In genomic region chr22:24190566-24191208, GRCh38 we compare ENCODE assay signal across 2 cellular contexts.
TF ChIP-seq lines count a peak whose summit lies in the region.

No MANE protein-coding gene starts in this region.

TF ChIP-seq in IMR-90, 13 proteins besides CTCF, POLR2A, EP300 and RAD21:
- no peak for TF ChIP-seq MXI1 (IDR thresholded peaks at IDR 0.05; ENCODE audit: borderline replicate concordance, low read depth, low read length)
- TF ChIP-seq MAFK (IDR thresholded peaks at IDR 0.05; ENCODE audit: low read depth, low read length), result no peak
- TF ChIP-seq NFE2L2 (IDR thresholded peaks at IDR 0.05; ENCODE audit: low read depth, low read length), result no peak
- peak; percentile 68; the same call in 1 of the 2 replicates for TF ChIP-seq MAZ (IDR thresholded peaks at IDR 0.05; ENCODE audit: borderline replicate concordance, low read depth, low read length)
- no peak for TF ChIP-seq RCOR1 (IDR thresholded peaks at IDR 0.05; ENCODE audit: insufficient replicate concordance, low read length)
TF ChIP-seq in IMR-90: peak in this region for 1.

TF ChIP-seq in H1, 55 proteins besides CTCF, POLR2A, EP300 and RAD21:
- no peak for TF ChIP-seq SP4 (IDR thresholded peaks at IDR 0.05; ENCODE audit: low read length)
- TF ChIP-seq CHD1 (IDR thresholded peaks at IDR 0.05; ENCODE audit: low read depth, low read length), result no peak
- no peak for TF ChIP-seq ATF3 (IDR thresholded peaks at IDR 0.05; ENCODE audit: insufficient read depth, low read depth, low read length)
- no peak for TF ChIP-seq SUZ12 (IDR thresholded peaks at IDR 0.05; ENCODE audit: low read length)
- no peak for TF ChIP-seq RXRA (IDR thresholded peaks at IDR 0.05; ENCODE audit: insufficient read depth, low read depth, low read length)
- no peak for TF ChIP-seq ZNF274 (IDR thresholded peaks at IDR 0.05; ENCODE audit: borderline replicate concordance, extremely low read depth, low read length)
- TF ChIP-seq KDM5A (IDR thresholded peaks at IDR 0.05; ENCODE audit: low read length), result no peak
- no peak for TF ChIP-seq SIRT6 (IDR thresholded peaks at IDR 0.05; ENCODE audit: low read length)
- TF ChIP-seq GABPA (IDR thresholded peaks at IDR 0.05; ENCODE audit: borderline replicate concordance, insufficient read depth, low read length), result no peak
- no peak for TF ChIP-seq EGR1 (IDR thresholded peaks at IDR 0.05; ENCODE audit: borderline replicate concordance, low read depth, low read length)
- no peak for TF ChIP-seq ASH2L (IDR thresholded peaks at IDR 0.05; ENCODE audit: low read length)
- no peak for TF ChIP-seq POLR2AphosphoS5 (IDR thresholded peaks at IDR 0.05; ENCODE audit: low read depth, low read length)
- TF ChIP-seq CREB1 (IDR thresholded peaks at IDR 0.05), result no peak
